In the genomic region with DNA sequence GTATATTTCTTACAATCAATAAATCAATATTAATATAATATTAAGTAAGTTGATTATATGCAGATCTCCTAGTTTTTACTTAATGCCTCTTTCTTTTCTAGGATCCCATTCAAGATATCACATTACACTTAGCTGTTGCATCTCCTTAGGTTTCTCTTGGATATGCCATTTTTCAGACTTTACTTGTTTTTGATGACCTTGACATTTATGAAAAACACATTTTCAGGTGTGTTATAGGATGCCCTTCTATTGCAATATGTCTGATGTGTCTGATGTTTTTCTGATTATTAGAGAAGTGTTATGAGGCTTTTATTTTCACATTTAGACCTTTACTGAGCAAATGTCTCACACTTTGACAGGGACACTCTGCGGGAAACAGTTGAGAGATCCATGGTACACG, we compare ENCODE assay signal across 26 cellular contexts.
"Had no signal": no experiment of that assay in that cellular context is flagged by ENCODE, and none has a peak within 500 bp of the region (broad histone marks: within the 10 kb centered on the region; RNA-seq: fewer than 3 reads in every experiment).

No MANE protein-coding gene starts in this region.

- DNase-seq: stimulated activated CD4-positive, alpha-beta T cell treated with anti-CD3 and anti-CD28 coated beads, Interleukin-2, amount 100 ng/mL, for 48 hours; stimulated activated CD4-positive, alpha-beta T cell treated with anti-CD3 and anti-CD28 coated beads, Interleukin-4, amount 100 ng/mL, for 1 hour; stimulated activated CD4-positive, alpha-beta T cell treated with anti-CD3 and anti-CD28 coated beads, Interleukin-4, amount 100 ng/mL, for 24 hours; stimulated activated CD4-positive, alpha-beta T cell treated with anti-CD3 and anti-CD28 coated beads, Interleukin-4, amount 100 ng/mL, for 4 hours; stimulated activated CD8-positive, alpha-beta memory T cell treated with anti-CD3 and anti-CD28 coated beads, Interleukin-4, amount 100 ng/mL, for 48 hours; stimulated activated naive B cell treated with anti-CD40 and anti-IgM and Interleukin-4, amounts not matched to agents 10 μg/mL and 1 μg/mL and 100 μg/mL, for 72 hours; stimulated activated naive CD4-positive, alpha-beta T cell; stimulated activated naive CD4-positive, alpha-beta T cell treated with Interleukin-2 at 50 U/mL for 16 hours; stimulated activated naive CD8-positive, alpha-beta T cell treated with anti-CD3 and anti-CD28 coated beads, Interleukin-15, amount 100 ng/mL, for 72 hours; stimulated activated naive CD8-positive, alpha-beta T cell treated with anti-CD3 and anti-CD28 coated beads, Interleukin-15, Interleukin-2, amounts not matched to agents 100 U/mL and 50 U/mL, for 24 hours; stomach; substantia nigra; testis; thyroid gland; tibial artery; transverse colon; trophoblast cell; upper lobe of left lung; upper lobe of right lung; uterus had no signal

- H3K36me3 ChIP-seq: stomach, suprapubic skin, thoracic aorta, thyroid gland, tibial artery, tibial nerve, transverse colon, upper lobe of left lung, upper lobe of right lung, uterus, vagina had no signal

- H3K4me1 ChIP-seq: stomach, suprapubic skin, testis, thyroid gland, tibial artery, tibial nerve, transverse colon, upper lobe of left lung, upper lobe of right lung, uterus, vagina had no signal

- H3K4me3 ChIP-seq: stomach, suprapubic skin, testis, thoracic aorta, thyroid gland, tibial artery, tibial nerve, transverse colon, upper lobe of left lung, upper lobe of right lung, uterus, vagina had no signal

- ATAC-seq: stimulated activated effector memory CD8-positive, alpha-beta T cell treated with anti-CD3 and anti-CD28 coated beads, Interleukin-12 subunit alpha, Interleukin-12 subunit beta, amount 100 ng/mL, for 72 hours; stimulated activated memory B cell treated with anti-CD40 and anti-IgM and Interleukin-4, amounts not matched to agents 10 μg/mL and 1 μg/mL and 100 μg/mL, for 72 hours; stimulated activated naive B cell treated with anti-CD40 and anti-IgM and Interleukin-4, amounts not matched to agents 10 μg/mL and 1 μg/mL and 100 μg/mL, for 72 hours; stimulated activated naive CD8-positive, alpha-beta T cell treated with anti-CD3 and anti-CD28 coated beads, Interleukin-15, amount 100 ng/mL, for 72 hours; stimulated activated naive CD8-positive, alpha-beta T cell treated with anti-CD3 and anti-CD28 coated beads, Interleukin-15, Interleukin-2, amounts not matched to agents 100 U/mL and 50 U/mL, for 24 hours; upper lobe of right lung had no signal

- H3K27me3 ChIP-seq: stomach, suprapubic skin, testis, thyroid gland, tibial artery, tibial nerve, transverse colon, upper lobe of left lung, upper lobe of right lung, uterus, vagina had no signal

- H3K27ac ChIP-seq: stomach, suprapubic skin, testis, thoracic aorta, thyroid gland, tibial artery, tibial nerve, transverse colon, upper lobe of left lung, upper lobe of right lung, uterus, vagina had no signal

- H3K9me3 ChIP-seq: stomach, suprapubic skin, testis, thoracic aorta, thyroid gland, tibial artery, tibial nerve, transverse colon, upper lobe of left lung, upper lobe of right lung, uterus, vagina had no signal
